ENCODE assay signal across 13 cellular contexts in genomic region chr20:19492116-19492515, GRCh38.
A peak's percentile ranks its signal among the peaks of the same experiment; 100 is the strongest.
DNase-seq lines count a peak whose midpoint lies in the region; ATAC-seq and TF ChIP-seq lines count a peak whose summit lies in the region.
"Had no signal": no experiment of that assay in that cellular context is flagged by ENCODE, and none has a peak within 500 bp of the region (broad histone marks: within the 10 kb centered on the region; RNA-seq: fewer than 3 reads in every experiment).

No MANE protein-coding gene starts in this region.

- H3K4me3 ChIP-seq in adipocyte (ENCODE audit: low read length): no peak overlapping the region
- H3K4me3 ChIP-seq in neural cell (ENCODE audit: low read length): no peak overlapping the region
- H3K4me3 ChIP-seq: GM23338 had no signal

- no peaks in the 10 kb centered on the region for H4K20me1 ChIP-seq in neural cell (ENCODE audit: insufficient read depth)

- no peak overlapping the region for H2AFZ ChIP-seq in neural cell (ENCODE audit: low read depth, low read length)
- H2AFZ ChIP-seq: GM23338 had no signal

- no peak for TF ChIP-seq EP300 in neural cell (conservative IDR thresholded peaks at IDR 0.05; ENCODE audit: poor library complexity, severe bottlenecking)

- H3F3A ChIP-seq in neural cell (ENCODE audit: insufficient read depth, low read length, poor library complexity, severe bottlenecking): no peaks in the 10 kb centered on the region

- peaks cover 6% of the 10 kb centered on the region for H3K4me1 ChIP-seq in adipocyte (ENCODE audit: control insufficient read depth, insufficient read depth, low read length)

- peak; percentile 17 for DNase-seq in ELR (ENCODE audit: low read depth)
- peak; percentile 8 for DNase-seq in adipocyte (ENCODE audit: low read depth)
- no peak for DNase-seq in NCI-H128 (lab: John Stamatoyannopoulos, UW; ENCODE audit: unreplicated experiment)
- DNase-seq in stimulated activated naive CD4-positive, alpha-beta T cell treated with Interleukin-2 at 50 U/mL for 16 hours (lab: John Stamatoyannopoulos, UW): no peak
- DNase-seq: C1 segment of cervical spinal cord; CD4-positive, alpha-beta T cell; DMS79; H7 had no signal

- no peaks in the 10 kb centered on the region for H3K79me2 ChIP-seq in neural cell (replicated peaks; ENCODE audit: insufficient read depth, low read length)

- H3K9ac ChIP-seq in adipocyte (ENCODE audit: low read length) (no peak overlapping the region), neural cell (ENCODE audit: low read length) (peak overlapping the region; percentile 40)

- H3K27ac ChIP-seq in neural cell (ENCODE audit: low read length): peak overlapping the region; percentile 83

- no peaks in the 10 kb centered on the region for H3K9me2 ChIP-seq in neural cell (ENCODE audit: insufficient read depth, low read length)

- H3K36me3 ChIP-seq in adipocyte (ENCODE audit: control insufficient read depth, insufficient read depth, low read length, severe bottlenecking) (no peaks in the 10 kb centered on the region), neural cell (ENCODE audit: insufficient read depth, low read length) (no peaks in the 10 kb centered on the region)

- no peak for TF ChIP-seq CTCF in neural cell (IDR thresholded peaks at IDR 0.05; ENCODE audit: poor library complexity, severe bottlenecking)

- H3K4me2 ChIP-seq in neural cell (ENCODE audit: low read length): no peak overlapping the region
- H3K4me2 ChIP-seq: GM23338 had no signal

- ATAC-seq in GM21619 (IDR thresholded peaks at IDR 0.05; ENCODE audit: unreplicated experiment) (no peak), GM19328 (IDR thresholded peaks at IDR 0.05; ENCODE audit: unreplicated experiment) (no peak)
- ATAC-seq: GM23338, HepG2 had no signal

- TF ChIP-seq RAD21 in neural cell (conservative IDR thresholded peaks at IDR 0.05): no peak

- H3K27me3 ChIP-seq in adipocyte (replicated peaks; ENCODE audit: control insufficient read depth, insufficient read depth, low read length): no peaks in the 10 kb centered on the region
- H3K27me3 ChIP-seq in neural cell (ENCODE audit: insufficient read depth, low read depth, low read length): no peaks in the 10 kb centered on the region

- H3K9me3 ChIP-seq in adipocyte (ENCODE audit: control insufficient read depth, low read length) (no peaks in the 10 kb centered on the region), neural cell (ENCODE audit: low read length) (no peaks in the 10 kb centered on the region)

TF ChIP-seq in neural cell, 6 proteins besides CTCF, POLR2A, EP300 and RAD21:
- TF ChIP-seq SMC3 (conservative IDR thresholded peaks at IDR 0.05; ENCODE audit: poor library complexity) (no peak), TAF1 (IDR thresholded peaks at IDR 0.05; ENCODE audit: low read depth) (no peak), REST (IDR thresholded peaks at IDR 0.05; ENCODE audit: borderline replicate concordance) (no peak), EZH2 (IDR thresholded peaks at IDR 0.05; ENCODE audit: borderline replicate concordance, insufficient read depth, low read length, poor library complexity, severe bottlenecking) (no peak), MXI1 (conservative IDR thresholded peaks at IDR 0.05; ENCODE audit: poor library complexity, severe bottlenecking) (no peak), POLR2AphosphoS5 (IDR thresholded peaks at IDR 0.05) (no peak)

Comparison
In these comparisons a context has a peak if more than half of its experiments do, and no peak if none do; other contexts are left out.
1. DNase-seq: peak in ELR (single experiment) and adipocyte (single experiment); none in NCI-H128 (single experiment) and stimulated activated naive CD4-positive, alpha-beta T cell treated with Interleukin-2 at 50 U/mL for 16 hours (single experiment).